Comparison of ENCODE assay signal across 12 cellular contexts in genomic region chr10:69789164-69789576, GRCh38. TPM values are rescaled to one million over a fixed set of nuclear protein-coding genes. Genes with fewer than 3 reads are reported as not detected.
DNase-seq lines count a peak whose midpoint lies in the region; ATAC-seq and TF ChIP-seq lines count a peak whose summit lies in the region.
"Had no signal": no experiment of that assay in that cellular context is flagged by ENCODE, and none has a peak within 500 bp of the region (broad histone marks: within the 10 kb centered on the region; RNA-seq: fewer than 3 reads in every experiment).

No MANE protein-coding gene starts in this region.

- TF ChIP-seq RAD21 in liver (IDR thresholded peaks at IDR 0.05): no peak

- no peaks in the 10 kb centered on the region for H3K9me3 ChIP-seq in liver (ENCODE audit: control insufficient read depth in 4 of 4, low read length in 3 of 4)

- DNase-seq in astrocyte of the spinal cord (ENCODE audit: low read depth, low spot score) (peak; percentile 62), kidney tubule cell (ENCODE audit: low spot score) (no peak)
- DNase-seq in stimulated activated CD4-positive, alpha-beta T cell treated with anti-CD3 and anti-CD28 coated beads, Interleukin-4, amount 100 ng/mL, for 24 hours: no peak
- DNase-seq in stimulated activated CD4-positive, alpha-beta T cell treated with anti-CD3 and anti-CD28 coated beads, Interleukin-15, amount 100 ng/mL, for 24 hours: no peak
- DNase-seq: activated CD4-positive, alpha-beta T cell treated with anti-CD3 and anti-CD28 coated beads for 4 hours; kidney glomerular epithelial cell; NCI-H526 treated with DMSO at 0.1 percent for 48 hours; stimulated activated CD4-positive, alpha-beta T cell treated with anti-CD3 and anti-CD28 coated beads, Interleukin-4, amount 100 ng/mL, for 4 hours had no signal

- WGBS in liver: 65% methylated on average over 4 of the region's 4 CpGs

- peaks cover 0 to 2% (median 0%) of the 10 kb centered on the region in 4 donors for H3K27me3 ChIP-seq in liver (ENCODE audit: control insufficient read depth in 4 of 4, insufficient read depth in 4 of 4, low read length in 3 of 4)

- peak; percentile 82 for TF ChIP-seq CTCF in 22Rv1 (IDR thresholded peaks at IDR 0.05)
- peak; percentile 63 for TF ChIP-seq CTCF in GM12874 (IDR thresholded peaks at IDR 0.05; ENCODE audit: insufficient read depth, low read depth, low read length)
- TF ChIP-seq CTCF in astrocyte of the spinal cord (IDR thresholded peaks at IDR 0.05; ENCODE audit: low read depth, low read length): peak; percentile 92
- TF ChIP-seq CTCF in liver (IDR thresholded peaks at IDR 0.05; ENCODE audit: low read depth, low read length, missing input control): peak; percentile 36

- ATAC-seq in GM18870 (IDR thresholded peaks at IDR 0.05; ENCODE audit: unreplicated experiment): no peak

- H3K4me3 ChIP-seq in astrocyte of the spinal cord (ENCODE audit: low read depth, low read length): no peak overlapping the region
- H3K4me3 ChIP-seq in liver (ENCODE audit: low read depth in 1 of 3, low read length in 3 of 3): no peak overlapping the region

- in situ Hi-C loops in astrocyte of the spinal cord (cut with HindIII; ENCODE audit: low sequenced_read_pairs): no loop called here

- H3K27ac ChIP-seq in 22Rv1: no peak overlapping the region
- no peak overlapping the region for H3K27ac ChIP-seq in liver (ENCODE audit: low read depth in 1 of 2, low read length in 2 of 2)

- H3K4me1 ChIP-seq in liver (ENCODE audit: control insufficient read depth in 4 of 4, insufficient read depth in 4 of 4, low read length in 3 of 4): no peaks in the 10 kb centered on the region

- no peaks in the 10 kb centered on the region for H3K36me3 ChIP-seq in liver (ENCODE audit: control insufficient read depth in 4 of 4, insufficient read depth in 3 of 4, low read depth in 1 of 4, low read length in 3 of 4)

- no peak overlapping the region for H3K9ac ChIP-seq in liver (ENCODE audit: low read depth in 1 of 2, low read length in 2 of 2)

TF ChIP-seq in liver, 16 proteins besides CTCF, POLR2A, EP300 and RAD21:
- no peak for TF ChIP-seq JUND (IDR thresholded peaks at IDR 0.05)
TF ChIP-seq in liver: peak in this region for 0.

RNA-seq across cellular contexts. Expression of gene COL13A1, which starts 12.5 kb away (rescaled TPM):
- total RNA-seq in liver: under 1 TPM; 0.17 to 0.47 TPM
- under 1 TPM; 0.17 to 0.19 TPM for polyA plus RNA-seq in liver

Comparison
In these comparisons a context has a peak if more than half of its experiments do, and no peak if none do; other contexts are left out.
1. CTCF ChIP-seq: peak in every context shown above with its lines; median percentile 92 in astrocyte of the spinal cord; 82 in 22Rv1; 63 in GM12874; 36 in liver.